ENCODE assay signal across 25 cellular contexts in genomic region chr6:161798844-161799394, GRCh38.
DNase-seq lines count a peak whose midpoint lies in the region; ATAC-seq, FAIRE-seq and TF ChIP-seq lines count a peak whose summit lies in the region.
"Had no signal": no experiment of that assay in that cellular context is flagged by ENCODE, and none has a peak within 500 bp of the region (broad histone marks: within the 10 kb centered on the region; RNA-seq: fewer than 3 reads in every experiment).

No MANE protein-coding gene starts in this region.

- CTCF ChIA-PET in HepG2 (lab: Yijun Ruan, JAX; ENCODE audit: low intra/inter-chr PET ratio, low total read pairs), result no interaction called here
- CTCF ChIA-PET in GM12878 (lab: Yijun Ruan, JAX), result no interaction called here

- DNase-seq in HepG2 (ENCODE audit: low spot score), result no peak
- no peak for DNase-seq in right lobe of liver
- no peak for DNase-seq in GM12878 (ENCODE audit: low read depth, low spot score)
- no peak for DNase-seq in bronchial epithelial cell (ENCODE audit: low read depth)
- DNase-seq in upper lobe of right lung, result no peak
- DNase-seq in effector CD4-positive, alpha-beta T cell, result no peak
- DNase-seq: AML-193; CD4-positive, alpha-beta T cell; CD8-positive, alpha-beta T cell; COR-L47; DMS 273 treated with DMSO at 0.1 percent for 48 hours; DMS153; DMS53; DMS79; DND-41; EL; GDM1 had no signal

- no peak for FAIRE-seq in HepG2 (lab: Jason Lieb, UNC)
- FAIRE-seq in GM12878 (lab: Jason Lieb, UNC), result no peak
- FAIRE-seq in bronchial epithelial cell (lab: Jason Lieb, UNC), result peak; percentile 52
- FAIRE-seq: A549, GM12891, GM19239 had no signal

- H3K4me1 ChIP-seq in HepG2 (ENCODE audit: insufficient read depth, low read length) (no peaks in the 10 kb centered on the region), right lobe of liver (no peaks in the 10 kb centered on the region), GM12878 (ENCODE audit: control insufficient read depth, insufficient read depth, low read length) (no peaks in the 10 kb centered on the region), upper lobe of right lung (no peaks in the 10 kb centered on the region)
- H3K4me1 ChIP-seq: A549; BLaER1 treated with 17β-estradiol and CSF1 and Interleukin-3, amounts not matched to agents 10 nM and 100 nM had no signal

- H3K79me2 ChIP-seq in HepG2 (ENCODE audit: insufficient read depth, low read length) (no peaks in the 10 kb centered on the region), GM12878 (ENCODE audit: control insufficient read depth, insufficient read depth, low read length) (no peaks in the 10 kb centered on the region)

- H4K20me1 ChIP-seq in HepG2 (ENCODE audit: insufficient read depth, low read length), result no peaks in the 10 kb centered on the region
- no peaks in the 10 kb centered on the region for H4K20me1 ChIP-seq in GM12878 (ENCODE audit: control insufficient read depth, insufficient read depth)
- H4K20me1 ChIP-seq: BLaER1 treated with 17β-estradiol and CSF1 and Interleukin-3, amounts not matched to agents 10 nM and 100 nM had no signal

- H3K9ac ChIP-seq in HepG2 (ENCODE audit: insufficient read depth, low read depth, low read length) (no peak overlapping the region), GM12878 (ENCODE audit: control insufficient read depth, insufficient read depth, low read length) (no peak overlapping the region)
- H3K9ac ChIP-seq: BLaER1 treated with 17β-estradiol and CSF1 and Interleukin-3, amounts not matched to agents 10 nM and 100 nM had no signal

- H3K27me3 ChIP-seq in HepG2 (ENCODE audit: control insufficient read depth in 1 of 2, insufficient read depth in 2 of 2, low read length in 2 of 2) (no peaks in the 10 kb centered on the region), right lobe of liver (no peaks in the 10 kb centered on the region), GM12878 (replicated peaks in 1 of 2; ENCODE audit: control insufficient read depth in 2 of 2, insufficient read depth in 2 of 2, low read length in 1 of 2) (no peaks in the 10 kb centered on the region), bronchial epithelial cell (ENCODE audit: control insufficient read depth, insufficient read depth, low read length) (no peaks in the 10 kb centered on the region), upper lobe of right lung (no peaks in the 10 kb centered on the region)
- H3K27me3 ChIP-seq: BLaER1 treated with 17β-estradiol and CSF1 and Interleukin-3, amounts not matched to agents 10 nM and 100 nM had no signal

- H3K4me3 ChIP-seq in HepG2 (replicated peaks in 1 of 3; ENCODE audit: insufficient read depth in 1 of 3, low read depth in 2 of 3, low read length in 3 of 3) (no peak overlapping the region), right lobe of liver (no peak overlapping the region), GM12878 (no peak overlapping the region), bronchial epithelial cell (ENCODE audit: low read depth, low read length) (no peak overlapping the region), upper lobe of right lung (no peak overlapping the region)
- H3K4me3 ChIP-seq: A549; BLaER1 treated with 17β-estradiol and CSF1 and Interleukin-3, amounts not matched to agents 10 nM and 100 nM had no signal

- H3K9me3 ChIP-seq in HepG2 (ENCODE audit: low read length) (no peaks in the 10 kb centered on the region), right lobe of liver (no peaks in the 10 kb centered on the region), GM12878 (replicated peaks; ENCODE audit: control insufficient read depth, insufficient read depth, low read length) (no peaks in the 10 kb centered on the region), upper lobe of right lung (no peaks in the 10 kb centered on the region)
- H3K9me3 ChIP-seq: A549 had no signal

- TF ChIP-seq POLR2A in HepG2 (IDR thresholded peaks at IDR 0.05; ENCODE audit: insufficient read depth in 1 of 2, low read depth in 2 of 2, low read length in 2 of 2) (no peak), right lobe of liver (IDR thresholded peaks at IDR 0.05) (no peak), GM12878 (IDR thresholded peaks at IDR 0.05; ENCODE audit: low read depth, low read length) (no peak)

- POLR2A ChIA-PET in HepG2 (lab: Yijun Ruan, JAX) (no interaction called here), GM12878 (lab: Charles Lee) (no interaction called here)

- intact Hi-C loops in HepG2 (cut with micrococcal nuclease; ENCODE audit: unreplicated experiment), result no loop called here
- intact Hi-C loops in right lobe of liver (cut with DNase I), result no loop called here
- intact Hi-C loops in GM12878 (cut with micrococcal nuclease; ENCODE audit: unreplicated experiment), result no loop called here
- intact Hi-C loops in upper lobe of right lung (cut with DNase I), result no loop called here

- H2AFZ ChIP-seq in HepG2 (ENCODE audit: low read length) (no peak overlapping the region), GM12878 (ENCODE audit: control insufficient read depth, low read depth, low read length) (no peak overlapping the region)

- TF ChIP-seq RAD21 in HepG2 (CRISPR knock-in tag; IDR thresholded peaks at IDR 0.05), result no peak
- no peak for TF ChIP-seq RAD21 in GM12878 (IDR thresholded peaks at IDR 0.05; ENCODE audit: insufficient read depth, low read depth, low read length)

- RAD21 ChIA-PET in GM12878 (lab: Charles Lee; ENCODE audit: unreplicated experiment), result no interaction called here

- SMC1A ChIA-PET in GM12878 (lab: Charles Lee; ENCODE audit: uncharacterized antibody, unreplicated experiment), result no interaction called here

- in situ Hi-C loops in HepG2 (cut with HindIII; ENCODE audit: extremely low pct_ligation_motif_present, low pct_unique_long_range_greater_than_20kb), result no loop called here
- in situ Hi-C loops in GM12878 (cut with MboI), result no loop called here

- H3K36me3 ChIP-seq in HepG2 (replicated peaks in 1 of 2; ENCODE audit: control insufficient read depth in 1 of 2, insufficient read depth in 2 of 2, low read length in 2 of 2) (no peaks in the 10 kb centered on the region), right lobe of liver (no peaks in the 10 kb centered on the region), GM12878 (ENCODE audit: control insufficient read depth in 2 of 2, insufficient read depth in 2 of 2, low read length in 1 of 2) (no peaks in the 10 kb centered on the region), bronchial epithelial cell (ENCODE audit: control insufficient read depth, insufficient read depth, low read length) (no peaks in the 10 kb centered on the region), upper lobe of right lung (no peaks in the 10 kb centered on the region)
- H3K36me3 ChIP-seq: BLaER1 treated with 17β-estradiol and CSF1 and Interleukin-3, amounts not matched to agents 10 nM and 100 nM had no signal

- no TSS peak for BruUV-seq in HepG2 (replicated peaks; lab: Mats Ljungman, UMichigan)
- BruUV-seq in GM12878 (replicated peaks; lab: Mats Ljungman, UMichigan), result no TSS peak

- H3K4me2 ChIP-seq in HepG2 (ENCODE audit: low read depth, low read length), result no peak overlapping the region
- H3K4me2 ChIP-seq in GM12878 (ENCODE audit: control insufficient read depth, insufficient read depth), result no peak overlapping the region
- H3K4me2 ChIP-seq: A549; BLaER1 treated with 17β-estradiol and CSF1 and Interleukin-3, amounts not matched to agents 10 nM and 100 nM had no signal

- TF ChIP-seq CTCF in HepG2 (CRISPR knock-in tag; IDR thresholded peaks at IDR 0.05) (no peak), right lobe of liver (IDR thresholded peaks at IDR 0.05) (no peak), GM12878 (IDR thresholded peaks at IDR 0.05 in 2 of 3, conservative IDR thresholded peaks at IDR 0.05 in 1 of 3; ENCODE audit: control insufficient read depth in 2 of 3, extremely low read depth in 1 of 3, insufficient read depth in 1 of 3, low read depth in 3 of 3, low read length in 3 of 3) (no peak), bronchial epithelial cell (IDR thresholded peaks at IDR 0.05; ENCODE audit: insufficient read depth, low read length, severe bottlenecking) (no peak), upper lobe of right lung (IDR thresholded peaks at IDR 0.05) (no peak)

- WGBS in HepG2 (ENCODE audit: low lambda C conversion rate), result 5% methylated on average over 7 of the region's 7 CpGs
- WGBS in right lobe of liver (ENCODE audit: insufficient coverage, low coverage, low lambda C conversion rate, missing lambda C conversion rate), result 56% methylated on average over 7 of the region's 7 CpGs
- WGBS in GM12878 (ENCODE audit: insufficient coverage, insufficient replicate concordance, low lambda C conversion rate, missing lambda C conversion rate), result 7% methylated on average over 7 of the region's 7 CpGs

- no peak overlapping the region for H3K27ac ChIP-seq in HepG2 (ENCODE audit: extremely low read length, insufficient read depth, low read length)
- H3K27ac ChIP-seq in right lobe of liver, result no peak overlapping the region
- H3K27ac ChIP-seq in GM12878 (ENCODE audit: control insufficient read depth, insufficient read depth), result no peak overlapping the region
- H3K27ac ChIP-seq in upper lobe of right lung, result no peak overlapping the region
- H3K27ac ChIP-seq: 22Rv1; A549; BLaER1 treated with 17β-estradiol and CSF1 and Interleukin-3, amounts not matched to agents 10 nM and 100 nM; C4-2B had no signal

- ATAC-seq in HepG2, result peak; percentile 78
- no peak for ATAC-seq in right lobe of liver
- ATAC-seq in GM12878, result no peak
- peak; percentile 19 for ATAC-seq in upper lobe of right lung
- ATAC-seq in HG02571 (IDR thresholded peaks at IDR 0.05; ENCODE audit: unreplicated experiment), result no peak
- no peak for ATAC-seq in GM21515 (IDR thresholded peaks at IDR 0.05; ENCODE audit: unreplicated experiment)
- ATAC-seq: A549; CD8-positive, alpha-beta T cell had no signal

- TF ChIP-seq EP300 in HepG2 (IDR thresholded peaks at IDR 0.05; ENCODE audit: low read depth in 2 of 2, low read length in 2 of 2) (no peak), HepG2 (CRISPR knock-in tag; IDR thresholded peaks at IDR 0.05; ENCODE audit: borderline replicate concordance) (no peak), GM12878 (IDR thresholded peaks at IDR 0.05; ENCODE audit: borderline replicate concordance in 1 of 2, control insufficient read depth in 1 of 2, low read depth in 2 of 2, low read length in 2 of 2) (no peak)

Comparison
In these comparisons a context has a peak if more than half of its experiments do, and no peak if none do; other contexts are left out.
1. ATAC-seq: peak in HepG2 (single experiment) and upper lobe of right lung (single experiment); none in right lobe of liver (0 of 4), GM12878 (single experiment), HG02571 (single experiment) and GM21515 (single experiment).
2. Of the 75 proteins assayed by ChIP-seq in both HepG2 and GM12878: peak only in HepG2: none; only in GM12878: none; in both: ZBTB40; in neither: 74.